Comparison of ENCODE assay signal across 18 cellular contexts in the genomic region with DNA sequence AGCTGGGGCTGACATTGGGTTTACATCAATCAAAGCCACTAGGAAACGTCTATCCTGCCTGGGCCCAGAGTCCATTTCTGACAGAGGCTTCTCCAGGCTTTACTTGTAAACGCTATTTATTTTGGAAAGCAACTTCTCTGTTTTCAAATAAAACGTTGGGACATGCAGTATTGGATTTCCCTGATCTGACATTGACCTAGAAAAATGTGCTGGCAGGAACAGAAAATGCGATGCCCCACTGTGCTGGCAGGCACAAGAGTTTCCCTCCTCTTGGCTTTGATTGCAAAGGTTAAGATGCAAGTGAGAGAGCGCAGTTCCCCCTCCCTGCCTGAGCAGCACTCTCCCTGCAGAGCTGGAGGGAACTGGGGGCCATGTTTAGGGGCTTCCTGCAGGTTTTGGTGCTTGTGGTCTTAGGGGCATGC. TPM values are rescaled to one million over a fixed set of nuclear protein-coding genes. Genes with fewer than 3 reads are reported as not detected.
DNase-seq lines count a peak whose midpoint lies in the region; FAIRE-seq and TF ChIP-seq lines count a peak whose summit lies in the region.
"Had no signal": no experiment of that assay in that cellular context is flagged by ENCODE, and none has a peak within 500 bp of the region (broad histone marks: within the 10 kb centered on the region; RNA-seq: fewer than 3 reads in every experiment).

No MANE protein-coding gene starts in this region.

- WGBS in suprapubic skin = 45% methylated on average over 5 of the region's 5 CpGs
- WGBS in sigmoid colon, 2 donors = 75 to 84% methylated on average over 5 of the region's 5 CpGs
- 63 to 79% (median 68%) methylated on average over 5 of the region's 5 CpGs for WGBS in small intestine, 3 donors

- H3K27ac Mint-ChIP-seq in mesothelial cell of epicardium = no peak overlapping the region
- H3K27ac Mint-ChIP-seq: activated T-helper 2 cell treated with anti-CD3 and anti-CD28 coated beads, Interferon-gamma antibody, Interleukin-2, Interleukin-4, amounts not matched to agents 10 μg/mL and 5 μg/mL and 100 μg/mL, durations not matched to agents 14 hours and 24 hours and 36 hours had no signal

- TF ChIP-seq CTCF in VCaP (conservative IDR thresholded peaks at IDR 0.05) (0 out of 2 replicates have a peak, but pooled peaks have one; percentile 5), suprapubic skin (IDR thresholded peaks at IDR 0.05) (no peak), sigmoid colon (IDR thresholded peaks at IDR 0.05) (no peak), mesothelial cell of epicardium (IDR thresholded peaks at IDR 0.05; ENCODE audit: unreplicated experiment) (no peak)

- FAIRE-seq in small intestine (lab: Jason Lieb, UNC) = no peak
- FAIRE-seq: A204.1 had no signal

- no peaks in the 10 kb centered on the region for H3K36me3 Mint-ChIP-seq in mesothelial cell of epicardium
- H3K36me3 Mint-ChIP-seq: immature natural killer cell had no signal

- H3K9me3 ChIP-seq in suprapubic skin (no peaks in the 10 kb centered on the region), sigmoid colon (no peaks in the 10 kb centered on the region), small intestine (ENCODE audit: control insufficient read depth, low read depth) (no peaks in the 10 kb centered on the region)

- H3K9me3 Mint-ChIP-seq in mesothelial cell of epicardium = peaks cover 4% of the 10 kb centered on the region
- H3K9me3 Mint-ChIP-seq: activated T-helper 2 cell treated with anti-CD3 and anti-CD28 coated beads, Interferon-gamma antibody, Interleukin-2, Interleukin-4, amounts not matched to agents 10 μg/mL and 5 μg/mL and 100 μg/mL, durations not matched to agents 14 hours and 24 hours and 36 hours; central memory CD8-positive, alpha-beta T cell; immature natural killer cell had no signal

- H3K27me3 Mint-ChIP-seq in mesothelial cell of epicardium (ENCODE audit: low read depth) = no peaks in the 10 kb centered on the region
- H3K27me3 Mint-ChIP-seq: central memory CD8-positive, alpha-beta T cell had no signal

- H3K36me3 ChIP-seq in suprapubic skin = no peaks in the 10 kb centered on the region
- H3K36me3 ChIP-seq in sigmoid colon = no peaks in the 10 kb centered on the region
- H3K36me3 ChIP-seq in small intestine (ENCODE audit: control insufficient read depth in 2 of 2, insufficient read depth in 2 of 2, low read length in 2 of 2) = no peaks in the 10 kb centered on the region

- H3K4me3 ChIP-seq in suprapubic skin (no peak overlapping the region), sigmoid colon (no peak overlapping the region), small intestine (ENCODE audit: low read depth in 1 of 2, low read length in 2 of 2) (no peak overlapping the region)

- no peak overlapping the region for H3K4me3 Mint-ChIP-seq in mesothelial cell of epicardium
- H3K4me3 Mint-ChIP-seq: central memory CD8-positive, alpha-beta T cell; immature natural killer cell had no signal

- H3K4me1 ChIP-seq in suprapubic skin (peaks cover 46% of the 10 kb centered on the region), sigmoid colon (peaks cover 0 to 25% (median 12%) of the 10 kb centered on the region in 4 donors), small intestine (ENCODE audit: control insufficient read depth in 2 of 2, insufficient read depth in 1 of 2, low read depth in 1 of 2, low read length in 1 of 2) (no peaks in the 10 kb centered on the region)

- intact Hi-C loops in sigmoid colon (cut with DNase I) = no loop called here

- H3K27me3 ChIP-seq in suprapubic skin (no peaks in the 10 kb centered on the region), sigmoid colon (no peaks in the 10 kb centered on the region), small intestine (ENCODE audit: control insufficient read depth in 2 of 2, insufficient read depth in 2 of 2, low read length in 2 of 2) (no peaks in the 10 kb centered on the region)

- DNase-seq in NCI-H2227 (lab: John Stamatoyannopoulos, UW; ENCODE audit: unreplicated experiment) (peak; percentile 40), NCI-H2227 treated with DMSO at 0.1 percent for 48 hours (lab: John Stamatoyannopoulos, UW) (no peak), iPS-NIHi11 (ENCODE audit: low spot score) (peak; percentile 48), suprapubic skin (ENCODE audit: low spot score in 2 of 2) (no peak), sigmoid colon (no peak), small intestine (no peak), mesothelial cell of epicardium (ENCODE audit: low spot score in 2 of 2, unreplicated experiment in 2 of 2) (no peak)
- DNase-seq: activated CD4-positive, alpha-beta T cell treated with anti-CD3 and anti-CD28 coated beads for 4 hours; DMS 273 treated with DMSO at 0.1 percent for 48 hours; immature natural killer cell; KG1; NCI-H2029 treated with DMSO at 0.1 percent for 48 hours; T-helper 1 cell; trophoblast cell had no signal

- H3K27ac ChIP-seq in VCaP = peak overlapping the region; percentile 73
- peak overlapping the region; percentile 46 for H3K27ac ChIP-seq in suprapubic skin
- peak overlapping the region in 2 of 4 donors; percentile 23 to 56 for H3K27ac ChIP-seq in sigmoid colon
- no peak overlapping the region for H3K27ac ChIP-seq in small intestine (ENCODE audit: low read depth in 1 of 2, low read length in 1 of 2)

- no peaks in the 10 kb centered on the region for H3K4me1 Mint-ChIP-seq in mesothelial cell of epicardium

- TF ChIP-seq EP300 in suprapubic skin (IDR thresholded peaks at IDR 0.05) (no peak), sigmoid colon (IDR thresholded peaks at IDR 0.05) (no peak)

- TF ChIP-seq POLR2A in suprapubic skin (IDR thresholded peaks at IDR 0.05) (no peak), sigmoid colon (IDR thresholded peaks at IDR 0.05) (no peak)

RNA-seq across cellular contexts. Expression of gene DKK3, which starts 42.1 kb away (rescaled TPM):
- total RNA-seq in suprapubic skin = 100 to 1,000 TPM; 105 to 152 (median 137) TPM
- total RNA-seq in sigmoid colon = 100 to 1,000 TPM in 2 of 4 donors, 10 to 100 TPM in 2; 83.6 to 181 (median 95.0) TPM
- polyA plus RNA-seq in sigmoid colon = 10 to 100 TPM in 1 of 3 donors, 1 to 10 TPM in 2; 6.0 to 15.2 (median 9.0) TPM
- polyA plus RNA-seq in small intestine = 10 to 100 TPM in 1 of 3 donors, 1 to 10 TPM in 2; 4.2 to 29.1 (median 5.9) TPM
- 29.5 to 30.0 TPM (median 29.7 TPM) in 3 replicates for total RNA-seq in mesothelial cell of epicardium
- total RNA-seq: activated T-helper 2 cell treated with anti-CD3 and anti-CD28 coated beads, Interferon-gamma antibody, Interleukin-2, Interleukin-4, amounts not matched to agents 10 μg/mL and 5 μg/mL and 100 μg/mL, durations not matched to agents 14 hours and 24 hours and 36 hours had no signal

RNA-seq across cellular contexts. Expression of gene MICAL2, which starts 59.9 kb away (rescaled TPM):
- total RNA-seq in suprapubic skin (100 to 1,000 TPM; 117 to 232 (median 164) TPM), sigmoid colon (100 to 1,000 TPM; 115 to 145 (median 130) TPM), mesothelial cell of epicardium (8.9 to 15.4 TPM (median 15.0 TPM) in 3 replicates)
- polyA plus RNA-seq in sigmoid colon (10 to 100 TPM; 36.6 to 92.2 (median 91.1) TPM), small intestine (10 to 100 TPM; 15.9 to 29.1 (median 22.2) TPM)

Comparison
In these comparisons a context has a peak if more than half of its experiments do, and no peak if none do; other contexts are left out.
1. DNase-seq: peak in NCI-H2227 (single experiment) and iPS-NIHi11 (single experiment); none in NCI-H2227 treated with DMSO at 0.1 percent for 48 hours (single experiment), suprapubic skin (0 of 2), sigmoid colon (single experiment), small intestine (single experiment) and mesothelial cell of epicardium (0 of 2).
2. H3K27ac ChIP-seq: peak in VCaP (single experiment) and suprapubic skin (single experiment); none in small intestine (0 of 2).